12 cellular contexts compared by ENCODE assay signal in genomic region chr9:89781838-89782237, GRCh38.
DNase-seq lines count a peak whose midpoint lies in the region; ATAC-seq, FAIRE-seq and TF ChIP-seq lines count a peak whose summit lies in the region.
"Had no signal": no experiment of that assay in that cellular context is flagged by ENCODE, and none has a peak within 500 bp of the region (broad histone marks: within the 10 kb centered on the region; RNA-seq: fewer than 3 reads in every experiment).

No MANE protein-coding gene starts in this region.

- H3K9me3 Mint-ChIP-seq in HFFc6, result peaks cover 30% of the 10 kb centered on the region

- TF ChIP-seq CTCF in mucosa of descending colon (IDR thresholded peaks at IDR 0.05) (no peak), HFFc6 (IDR thresholded peaks at IDR 0.05) (no peak)

- H3K9me3 ChIP-seq in mucosa of descending colon, result no peaks in the 10 kb centered on the region
- H3K9me3 ChIP-seq: spleen had no signal

- no peak overlapping the region for H3K4me3 ChIP-seq in mucosa of descending colon
- H3K4me3 ChIP-seq: spleen had no signal

- H3K27me3 Mint-ChIP-seq in HFFc6 (ENCODE audit: insufficient read depth), result peaks cover 2% of the 10 kb centered on the region

- no peak for FAIRE-seq in urothelium cell line (lab: Jason Lieb, UNC)
- FAIRE-seq: colon had no signal

- H3K4me3 Mint-ChIP-seq in HFFc6, result no peak overlapping the region
- H3K4me3 Mint-ChIP-seq: activated CD8-positive, alpha-beta memory T cell treated with anti-CD3 and anti-CD28 coated beads, Interleukin-2, amount 10 ng/mL, durations not matched to agents 7 days and 5 days had no signal

- H3K36me3 ChIP-seq in mucosa of descending colon (ENCODE audit: low read depth), result no peaks in the 10 kb centered on the region
- H3K36me3 ChIP-seq: spleen had no signal

- ATAC-seq in GM18499 (IDR thresholded peaks at IDR 0.05; ENCODE audit: insufficient read depth, unreplicated experiment) (peak; percentile 54), GM21786 (IDR thresholded peaks at IDR 0.05; ENCODE audit: unreplicated experiment) (peak; percentile 97), mucosa of descending colon (peak; percentile 41)
- ATAC-seq: activated CD8-positive, alpha-beta memory T cell treated with anti-CD3 and anti-CD28 coated beads, Interleukin-2, amount 10 ng/mL, durations not matched to agents 7 days and 5 days had no signal

- DNase-seq in NOMO-1 treated with dmso at 0.1 percent for 144 hours (lab: John Stamatoyannopoulos, UW; ENCODE audit: unreplicated experiment), result peak; percentile 60
- no peak for DNase-seq in mucosa of descending colon
- no peak for DNase-seq in HFFc6
- no peak for DNase-seq in urothelium cell line (ENCODE audit: low spot score)
- DNase-seq in cerebellar nuclear complex (lab: John Stamatoyannopoulos, UW), result no peak
- DNase-seq in G401 (ENCODE audit: low spot score), result no peak
- DNase-seq: activated CD8-positive, alpha-beta memory T cell treated with anti-CD3 and anti-CD28 coated beads, Interleukin-2, amount 10 ng/mL, durations not matched to agents 7 days and 5 days; NCI-H526 treated with DMSO at 0.1 percent for 48 hours; spleen had no signal

- H3K36me3 Mint-ChIP-seq in HFFc6 (ENCODE audit: low read depth), result no peaks in the 10 kb centered on the region
- H3K36me3 Mint-ChIP-seq: activated CD8-positive, alpha-beta memory T cell treated with anti-CD3 and anti-CD28 coated beads, Interleukin-2, amount 10 ng/mL, durations not matched to agents 7 days and 5 days had no signal

- intact Hi-C loops in mucosa of descending colon (cut with DNase I, micrococcal nuclease), result no loop called here

- H3K4me1 Mint-ChIP-seq in HFFc6 (ENCODE audit: low read depth), result no peaks in the 10 kb centered on the region
- H3K4me1 Mint-ChIP-seq: activated CD8-positive, alpha-beta memory T cell treated with anti-CD3 and anti-CD28 coated beads, Interleukin-2, amount 10 ng/mL, durations not matched to agents 7 days and 5 days had no signal

- no peak overlapping the region for H3K27ac Mint-ChIP-seq in HFFc6
- H3K27ac Mint-ChIP-seq: activated CD8-positive, alpha-beta memory T cell treated with anti-CD3 and anti-CD28 coated beads, Interleukin-2, amount 10 ng/mL, durations not matched to agents 7 days and 5 days had no signal

- no peaks in the 10 kb centered on the region for H3K4me1 ChIP-seq in mucosa of descending colon (ENCODE audit: low read depth)

- in situ Hi-C loops in G401 (cut with HindIII; ENCODE audit: low sequenced_read_pairs), result no loop called here

Comparison
In these comparisons a context has a peak if more than half of its experiments do, and no peak if none do; other contexts are left out.
1. ATAC-seq: peak in every context shown above with its lines; median percentile 97 in GM21786; 54 in GM18499; 41 in mucosa of descending colon.